Comparison of ENCODE assay signal across 7 cellular contexts in the genomic region with DNA sequence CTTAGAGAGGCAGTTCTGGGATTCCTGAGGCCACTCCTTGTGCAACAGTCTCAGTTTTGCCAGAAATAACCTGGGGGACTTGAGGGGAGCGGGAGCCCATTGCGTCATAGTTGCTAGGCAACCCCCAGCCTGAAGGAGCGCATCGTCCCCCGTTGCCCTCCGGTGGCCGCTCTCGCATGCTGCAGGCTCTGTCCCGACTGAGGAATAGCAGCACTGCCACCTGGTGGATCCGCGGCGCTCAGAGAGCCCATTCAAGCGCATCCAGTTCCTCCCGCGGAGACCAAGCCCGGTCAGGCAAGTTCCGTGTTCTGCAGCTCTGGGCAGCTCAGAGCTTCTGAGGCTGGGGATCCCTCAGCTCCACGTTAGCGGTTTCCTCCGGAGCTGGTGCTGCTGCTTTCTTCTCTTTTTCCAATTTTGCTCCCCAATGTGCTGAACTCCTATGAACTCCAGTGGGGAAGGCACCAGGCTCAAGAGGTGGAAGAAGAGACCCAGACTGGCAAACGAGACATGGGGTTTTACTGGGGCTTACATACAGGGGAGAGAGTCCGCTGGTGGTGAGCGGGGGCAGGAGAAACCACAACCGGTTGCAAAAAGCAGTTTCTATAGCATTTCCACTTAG. TPM values are rescaled to one million over a fixed set of nuclear protein-coding genes. Genes with fewer than 3 reads are reported as not detected.
DNase-seq lines count a peak whose midpoint lies in the region; ATAC-seq and TF ChIP-seq lines count a peak whose summit lies in the region.

No MANE protein-coding gene starts in this region.

- H3K27me3 ChIP-seq in SU-DHL-6 (ENCODE audit: low read length) = no peaks in the 10 kb centered on the region
- H3K27me3 ChIP-seq in heart left ventricle = no peaks in the 10 kb centered on the region

- H4K20me1 ChIP-seq in SU-DHL-6 (ENCODE audit: low read depth, low read length) = no peaks in the 10 kb centered on the region

- no peaks in the 10 kb centered on the region for H3F3A ChIP-seq in SU-DHL-6 (ENCODE audit: insufficient read depth)

- 11 to 15% (median 11%) methylated on average over 16 to 24 of the region's 24 CpGs for WGBS in heart left ventricle, 4 donors

- peaks cover 0 to 76% (median 38%) of the 10 kb centered on the region in 12 donors for H3K4me1 ChIP-seq in heart left ventricle

- H3K27ac ChIP-seq in SU-DHL-6 (ENCODE audit: low read depth, low read length) = no peak overlapping the region
- peak overlapping the region; percentile 32 to 99 (median 86) for H3K27ac ChIP-seq in heart left ventricle

- H3K9me2 ChIP-seq in SU-DHL-6 (replicated peaks; ENCODE audit: insufficient read depth, low read length) = no peaks in the 10 kb centered on the region

- TF ChIP-seq POLR2A in GM18505 (IDR thresholded peaks at IDR 0.05; ENCODE audit: borderline replicate concordance, extremely low read depth, insufficient read depth, insufficient read length) = no peak
- peak in 1 of 2 donors; percentile 42 for TF ChIP-seq POLR2A in heart left ventricle (IDR thresholded peaks at IDR 0.05)

- peak; percentile 97 for TF ChIP-seq CTCF in SU-DHL-6 (IDR thresholded peaks at IDR 0.05; ENCODE audit: insufficient read depth, low read length, poor library complexity, severe bottlenecking)
- TF ChIP-seq CTCF in heart left ventricle (IDR thresholded peaks at IDR 0.05) = peak; percentile 90 to 99 (median 98)

- intact Hi-C loops in heart left ventricle (cut with DNase I) = loop anchor here in 8 of 10 donors (1.0 to 10.0 kb wide), 5 partner anchors 98 to 101 kb away; partner anchors contain the start of genes CHPF (in 7 of the 8) and TMEM198 (in 4 of the 8)

- H3K79me2 ChIP-seq in SU-DHL-6 (ENCODE audit: insufficient read depth, low read length) = no peaks in the 10 kb centered on the region

- ATAC-seq in GM18505 (IDR thresholded peaks at IDR 0.05; ENCODE audit: unreplicated experiment) = peak; percentile 99
- ATAC-seq in HG02884 (IDR thresholded peaks at IDR 0.05; ENCODE audit: unreplicated experiment) = peak; percentile 99
- peak; percentile 28 to 63 (median 54) for ATAC-seq in heart left ventricle

- H3K9me3 ChIP-seq in SU-DHL-6 (ENCODE audit: insufficient read depth, low read length) (no peaks in the 10 kb centered on the region), heart left ventricle (no peaks in the 10 kb centered on the region)

- no peaks in the 10 kb centered on the region for H3K36me3 ChIP-seq in SU-DHL-6 (ENCODE audit: low read length)
- H3K36me3 ChIP-seq in heart left ventricle = peaks cover 0 to 19% (median 0%) of the 10 kb centered on the region in 9 donors

- peak; percentile 85 for DNase-seq in NCI-H146 (lab: John Stamatoyannopoulos, UW)
- DNase-seq in activated naive CD8-positive, alpha-beta T cell treated with anti-CD3 and anti-CD28 coated beads, Interleukin-2, amount 50 U/mL, for 16 hours (ENCODE audit: low read depth, low spot score) = peak; percentile 80
- DNase-seq in heart left ventricle = peak; percentile 93 to 98 (median 97)
- DNase-seq in putamen (ENCODE audit: low spot score) = peak; percentile 93

- H3K4me3 ChIP-seq in SU-DHL-6 (ENCODE audit: insufficient read depth, low read length, poor library complexity, severe bottlenecking) (no peak overlapping the region), heart left ventricle (no peak overlapping the region)

- peak overlapping the region; percentile 30; the same call in 1 of the 2 replicates for H3K9ac ChIP-seq in SU-DHL-6 (ENCODE audit: low read length)

- H2AFZ ChIP-seq in SU-DHL-6 (ENCODE audit: low read depth, low read length, severe bottlenecking) = peak overlapping the region; percentile 90

- peak overlapping the region; percentile 41 for H3K4me2 ChIP-seq in SU-DHL-6 (ENCODE audit: low read depth, low read length, poor library complexity, severe bottlenecking)

RNA-seq across cellular contexts. Expression of gene SLC4A3, which starts 15.1 kb away (rescaled TPM):
- total RNA-seq in heart left ventricle = 100 to 1,000 TPM; 249 to 507 (median 428) TPM
- 100 to 1,000 TPM; 236 to 250 TPM for polyA plus RNA-seq in heart left ventricle

RNA-seq across cellular contexts. Expression of gene STK11IP, which starts 44.9 kb away (rescaled TPM):
- 10 to 100 TPM in 7 of 9 donors, 1 to 10 TPM in 2; 7.3 to 24.1 (median 13.9) TPM for total RNA-seq in heart left ventricle
- polyA plus RNA-seq in heart left ventricle = 10 to 100 TPM; 14.9 to 15.6 TPM
